Comparison of ENCODE assay signal across 9 cellular contexts in genomic region chr16:57283956-57284205, GRCh38. TPM values are rescaled to one million over a fixed set of nuclear protein-coding genes. Genes with fewer than 3 reads are reported as not detected.
DNase-seq lines count a peak whose midpoint lies in the region.
"Had no signal": no experiment of that assay in that cellular context is flagged by ENCODE, and none has a peak within 500 bp of the region (broad histone marks: within the 10 kb centered on the region; RNA-seq: fewer than 3 reads in every experiment).

No MANE protein-coding gene starts in this region.

- DNase-seq in H7: no peak
- DNase-seq in activated CD4-positive, CD25-positive, alpha-beta regulatory T cell treated with anti-CD3 and anti-CD28 coated beads, Interleukin-2, amount 50 U/mL, for 72 hours: no peak
- DNase-seq in NCI-H748 (lab: John Stamatoyannopoulos, UW; ENCODE audit: unreplicated experiment): no peak
- no peak for DNase-seq in posterior vena cava (ENCODE audit: low spot score)
- no peak for DNase-seq in NCI-H187 (lab: John Stamatoyannopoulos, UW)
- DNase-seq: NCI-H1436 treated with DMSO at 0.1 percent for 48 hours had no signal

- H3K9me3 ChIP-seq in iPS-20b (ENCODE audit: insufficient read depth, low read depth, low read length) (no peaks in the 10 kb centered on the region), skeletal muscle satellite cell (replicated peaks; ENCODE audit: low read length) (no peaks in the 10 kb centered on the region)

- H3K4me2 ChIP-seq in skeletal muscle satellite cell (ENCODE audit: low read length): peak overlapping the region; percentile 84

- H3K27ac ChIP-seq in angular gyrus (ENCODE audit: low read depth, low read length): peak overlapping the region; percentile 94
- H3K27ac ChIP-seq in iPS-20b (ENCODE audit: low read length): no peak overlapping the region

- intact Hi-C loops in posterior vena cava (cut with DNase I): no loop called here

- no peaks in the 10 kb centered on the region for H3K4me1 ChIP-seq in iPS-20b (ENCODE audit: insufficient read depth, low read length)
- H3K4me1 ChIP-seq in skeletal muscle satellite cell (ENCODE audit: control insufficient read depth, insufficient read depth, low read length): peaks cover 13% of the 10 kb centered on the region

- peak overlapping the region; percentile 78 for H3K4me3 ChIP-seq in H7 (ENCODE audit: insufficient read depth, low read depth, low read length)
- H3K4me3 ChIP-seq in iPS-20b (ENCODE audit: low read length): peak overlapping the region; percentile 74; the same call in 1 of the 2 replicates
- H3K4me3 ChIP-seq in skeletal muscle satellite cell (ENCODE audit: low read length): no peak overlapping the region

- H3K36me3 ChIP-seq in H7 (replicated peaks; ENCODE audit: control insufficient read depth, insufficient read depth, low read length) (no peaks in the 10 kb centered on the region), iPS-20b (ENCODE audit: insufficient read depth, low read depth, low read length) (no peaks in the 10 kb centered on the region), skeletal muscle satellite cell (ENCODE audit: insufficient read depth, low read length) (no peaks in the 10 kb centered on the region)

- H3K9ac ChIP-seq in iPS-20b (ENCODE audit: low read depth, low read length) (no peak overlapping the region), skeletal muscle satellite cell (ENCODE audit: low read depth, low read length) (no peak overlapping the region)

- H3K27me3 ChIP-seq in H7 (ENCODE audit: control insufficient read depth, insufficient read depth, low read length) (peaks cover 30% of the 10 kb centered on the region), iPS-20b (ENCODE audit: insufficient read depth, low read length) (peaks cover 40% of the 10 kb centered on the region), skeletal muscle satellite cell (ENCODE audit: control insufficient read depth, insufficient read depth, low read length) (peaks cover 51% of the 10 kb centered on the region)

RNA-seq across cellular contexts. Expression of gene PLLP, which starts 0.6 kb away (rescaled TPM):
- 1.6 and 3.0 TPM in 2 replicates for total RNA-seq in H7 (2014; rRNA removed; shearing (Covaris generic))
- total RNA-seq in skeletal muscle satellite cell (2012; rRNA removed): under 0.01 TPM in 1 of 2 replicates, not detected in the other
- 1 to 10 TPM; 1.7 to 3.8 TPM for total RNA-seq in posterior vena cava

RNA-seq across cellular contexts. Expression of gene ARL2BP, which starts 38.8 kb away (rescaled TPM):
- 27.7 and 28.3 TPM in 2 replicates for total RNA-seq in H7 (2014; rRNA removed; shearing (Covaris generic))
- 85.7 and 104 TPM in 2 replicates for total RNA-seq in skeletal muscle satellite cell (2012; rRNA removed)
- 10 to 100 TPM; 48.4 to 49.6 TPM for total RNA-seq in posterior vena cava
